19 cellular contexts compared by ENCODE assay signal in genomic region chr18:79871026-79871390, GRCh38.
DNase-seq lines count a peak whose midpoint lies in the region; ATAC-seq and TF ChIP-seq lines count a peak whose summit lies in the region.
"Had no signal": no experiment of that assay in that cellular context is flagged by ENCODE, and none has a peak within 500 bp of the region (broad histone marks: within the 10 kb centered on the region; RNA-seq: fewer than 3 reads in every experiment).

No MANE protein-coding gene starts in this region.

- CTCF ChIA-PET in MCF 10A (lab: Yijun Ruan, JAX): interaction anchor here (0.6 kb wide), 1 partner anchor 70 kb away, joined by 3 read pairs; no protein-coding TSS in a partner anchor

- H3K36me3 ChIP-seq in breast epithelium (no peaks in the 10 kb centered on the region), testis (ENCODE audit: low read depth, missing control alignments) (no peaks in the 10 kb centered on the region)
- H3K36me3 ChIP-seq: BLaER1 had no signal

- H3K9me3 Mint-ChIP-seq in MCF 10A (ENCODE audit: unreplicated experiment) (no peaks in the 10 kb centered on the region), progenitor cell of endocrine pancreas (ENCODE audit: low read depth) (no peaks in the 10 kb centered on the region)
- H3K9me3 Mint-ChIP-seq: CD8-positive, alpha-beta memory T cell had no signal

- no peaks in the 10 kb centered on the region for H3K27me3 Mint-ChIP-seq in MCF 10A (ENCODE audit: insufficient read depth, unreplicated experiment)
- peaks cover 4% of the 10 kb centered on the region for H3K27me3 Mint-ChIP-seq in progenitor cell of endocrine pancreas

- POLR2A ChIA-PET in MCF 10A (lab: Yijun Ruan, JAX): no interaction called here

- H3K27ac ChIP-seq in breast epithelium: peak overlapping the region; percentile 58 to 67
- peak overlapping the region; percentile 47 for H3K27ac ChIP-seq in cingulate gyrus (ENCODE audit: low read depth, low read length)
- H3K27ac ChIP-seq in testis: no peak overlapping the region
- H3K27ac ChIP-seq: BLaER1, GM23248 had no signal

- no TSS peak for BruUV-seq in MCF 10A (replicated peaks; lab: Mats Ljungman, UMichigan)

- no peak for DNase-seq in breast epithelium (ENCODE audit: low spot score in 2 of 2)
- no peak for DNase-seq in MCF 10A (ENCODE audit: unreplicated experiment)
- DNase-seq in mesenteric fat pad (ENCODE audit: low spot score): peak; percentile 88
- DNase-seq in testis: peak; percentile 10
- no peak for DNase-seq in progenitor cell of endocrine pancreas (ENCODE audit: low spot score, unreplicated experiment)
- no peak for DNase-seq in activated CD4-positive, alpha-beta T cell treated with anti-CD3 and anti-CD28 coated beads, Interleukin-2, amount 50 U/mL, for 4 hours
- DNase-seq: DND-41, GM23248, KG1, NCI-H1436 treated with DMSO at 0.1 percent for 48 hours, NCI-H2081, NCI-H510A, NCI-H82 had no signal

- ATAC-seq in HG03039 (IDR thresholded peaks at IDR 0.05; ENCODE audit: unreplicated experiment): no peak
- ATAC-seq: GM12878, Panc1 had no signal

- H3K4me3 Mint-ChIP-seq in MCF 10A (ENCODE audit: unreplicated experiment): no peak overlapping the region
- H3K4me3 Mint-ChIP-seq in progenitor cell of endocrine pancreas (ENCODE audit: low read depth): no peak overlapping the region
- H3K4me3 Mint-ChIP-seq: CD8-positive, alpha-beta memory T cell had no signal

- H3K9me3 ChIP-seq in breast epithelium (peaks cover 0 to 4% of the 10 kb centered on the region in 2 donors), testis (no peaks in the 10 kb centered on the region)
- H3K9me3 ChIP-seq: BLaER1 had no signal

- H3K4me1 Mint-ChIP-seq in MCF 10A (ENCODE audit: insufficient read depth, unreplicated experiment) (no peaks in the 10 kb centered on the region), progenitor cell of endocrine pancreas (ENCODE audit: low read depth) (no peaks in the 10 kb centered on the region)
- H3K4me1 Mint-ChIP-seq: CD8-positive, alpha-beta memory T cell had no signal

- no peak for TF ChIP-seq CTCF in breast epithelium (IDR thresholded peaks at IDR 0.05)
- no peak for TF ChIP-seq CTCF in MCF 10A (IDR thresholded peaks at IDR 0.05; ENCODE audit: unreplicated experiment)
- no peak for TF ChIP-seq CTCF in testis (IDR thresholded peaks at IDR 0.05)
- TF ChIP-seq CTCF in progenitor cell of endocrine pancreas (IDR thresholded peaks at IDR 0.05; ENCODE audit: unreplicated experiment): no peak

- H3K27me3 ChIP-seq in breast epithelium (peaks cover 0 to 37% of the 10 kb centered on the region in 2 donors), testis (no peaks in the 10 kb centered on the region)
- H3K27me3 ChIP-seq: BLaER1 had no signal

- intact Hi-C loops in breast epithelium (cut with DNase I; ENCODE audit: low total_unique reads): no loop called here
- intact Hi-C loops in MCF 10A (cut with micrococcal nuclease): no loop called here
- intact Hi-C loops in testis (cut with DNase I; ENCODE audit: low total_unique reads): no loop called here

- H3K4me1 ChIP-seq in breast epithelium (peaks cover 0 to 4% of the 10 kb centered on the region in 2 donors), testis (no peaks in the 10 kb centered on the region)

- no peak for TF ChIP-seq POLR2A in breast epithelium (IDR thresholded peaks at IDR 0.05)
- TF ChIP-seq POLR2A in testis (IDR thresholded peaks at IDR 0.05): no peak

- no peak overlapping the region for H3K4me3 ChIP-seq in breast epithelium
- no peak overlapping the region for H3K4me3 ChIP-seq in testis
- H3K4me3 ChIP-seq: BLaER1, GM12878, GM23248 had no signal

- 88 to 89% methylated on average over 10 to 17 of the region's 17 CpGs for WGBS in testis, 2 donors

- H3K27ac Mint-ChIP-seq in MCF 10A (ENCODE audit: low read depth, unreplicated experiment): no peak overlapping the region
- H3K27ac Mint-ChIP-seq in progenitor cell of endocrine pancreas: no peak overlapping the region
- H3K27ac Mint-ChIP-seq: CD8-positive, alpha-beta memory T cell had no signal

- H3K36me3 Mint-ChIP-seq in MCF 10A (ENCODE audit: insufficient read depth, unreplicated experiment) (peaks cover 6% of the 10 kb centered on the region), progenitor cell of endocrine pancreas (ENCODE audit: insufficient read depth) (no peaks in the 10 kb centered on the region)
- H3K36me3 Mint-ChIP-seq: CD8-positive, alpha-beta memory T cell had no signal

Comparison
In these comparisons a context has a peak if more than half of its experiments do, and no peak if none do; other contexts are left out.
1. DNase-seq: peak in mesenteric fat pad (single experiment) and testis (single experiment); none in breast epithelium (0 of 2), MCF 10A (single experiment), progenitor cell of endocrine pancreas (single experiment) and activated CD4-positive, alpha-beta T cell treated with anti-CD3 and anti-CD28 coated beads, Interleukin-2, amount 50 U/mL, for 4 hours (0 of 2).
2. H3K27ac ChIP-seq: peak in breast epithelium (2 of 2) and cingulate gyrus (single experiment); none in testis (0 of 2).